Comparison of ENCODE assay signal across 1 cellular context in the genomic region with DNA sequence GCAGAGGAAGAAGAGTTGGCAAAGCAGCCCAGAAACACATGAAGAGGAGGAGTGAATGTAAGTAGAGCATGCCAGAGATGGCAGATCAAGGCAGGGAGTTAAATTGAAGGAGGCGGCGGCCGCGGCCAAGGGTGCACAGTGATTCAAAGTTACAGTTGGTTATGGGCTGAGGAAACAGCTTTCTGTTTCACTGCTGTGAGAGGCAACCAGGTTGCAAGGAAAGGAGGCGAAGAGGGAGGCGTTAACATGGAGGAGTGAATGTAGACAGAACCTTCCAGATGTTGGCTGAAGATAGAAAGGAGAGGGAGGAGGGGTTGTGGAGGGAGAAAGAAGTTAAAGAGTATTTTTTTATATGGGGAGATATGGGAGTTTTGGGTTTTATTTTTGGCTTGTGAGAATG.
TF ChIP-seq lines count a peak whose summit lies in the region.
"Not testable (repeated sequence)": the region's sequence is repeated elsewhere in the genome, so short reads cannot be mapped to it uniquely, and the experiment has no call there.

No MANE protein-coding gene starts in this region.

TF ChIP-seq in K562, 482 proteins besides CTCF, POLR2A, EP300 and RAD21 (continued from another document):
- TF ChIP-seq EHMT2 (IDR thresholded peaks at IDR 0.05): 0 out of 2 replicates have a peak, but pooled peaks have one; percentile 23
- peak; percentile 57 for TF ChIP-seq NCOR1 (IDR thresholded peaks at IDR 0.05)
- TF ChIP-seq, protein P1, sequence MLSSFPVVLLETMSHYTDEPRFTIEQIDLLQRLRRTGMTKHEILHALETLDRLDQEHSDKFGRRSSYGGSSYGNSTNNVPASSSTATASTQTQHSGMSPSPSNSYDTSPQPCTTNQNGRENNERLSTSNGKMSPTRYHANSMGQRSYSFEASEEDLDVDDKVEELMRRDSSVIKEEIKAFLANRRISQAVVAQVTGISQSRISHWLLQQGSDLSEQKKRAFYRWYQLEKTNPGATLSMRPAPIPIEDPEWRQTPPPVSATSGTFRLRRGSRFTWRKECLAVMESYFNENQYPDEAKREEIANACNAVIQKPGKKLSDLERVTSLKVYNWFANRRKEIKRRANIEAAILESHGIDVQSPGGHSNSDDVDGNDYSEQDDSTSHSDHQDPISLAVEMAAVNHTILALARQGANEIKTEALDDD (IDR thresholded peaks at IDR 0.05): 0 out of 2 replicates have a peak, but pooled peaks have one; percentile 15
- TF ChIP-seq ARID1B (IDR thresholded peaks at IDR 0.05): peak; percentile 85
- TF ChIP-seq, protein P2, sequence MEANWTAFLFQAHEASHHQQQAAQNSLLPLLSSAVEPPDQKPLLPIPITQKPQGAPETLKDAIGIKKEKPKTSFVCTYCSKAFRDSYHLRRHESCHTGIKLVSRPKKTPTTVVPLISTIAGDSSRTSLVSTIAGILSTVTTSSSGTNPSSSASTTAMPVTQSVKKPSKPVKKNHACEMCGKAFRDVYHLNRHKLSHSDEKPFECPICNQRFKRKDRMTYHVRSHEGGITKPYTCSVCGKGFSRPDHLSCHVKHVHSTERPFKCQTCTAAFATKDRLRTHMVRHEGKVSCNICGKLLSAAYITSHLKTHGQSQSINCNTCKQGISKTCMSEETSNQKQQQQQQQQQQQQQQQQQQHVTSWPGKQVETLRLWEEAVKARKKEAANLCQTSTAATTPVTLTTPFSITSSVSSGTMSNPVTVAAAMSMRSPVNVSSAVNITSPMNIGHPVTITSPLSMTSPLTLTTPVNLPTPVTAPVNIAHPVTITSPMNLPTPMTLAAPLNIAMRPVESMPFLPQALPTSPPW (CRISPR knock-in tag; IDR thresholded peaks at IDR 0.05): peak; percentile 63
- peak; percentile 73 for TF ChIP-seq DPF2 (IDR thresholded peaks at IDR 0.05)
- peak; percentile 43 for TF ChIP-seq TEAD4 (IDR thresholded peaks at IDR 0.05; ENCODE audit: low read length)
- not testable (repeated sequence) for TF ChIP-seq TEAD4 (CRISPR knock-in tag; IDR thresholded peaks at IDR 0.05; ENCODE audit: borderline replicate concordance)
- peak; percentile 46; the same call in 1 of the 2 replicates for TF ChIP-seq NFRKB (IDR thresholded peaks at IDR 0.05; ENCODE audit: low read depth)
- peak; percentile 52; the same call in 1 of the 2 replicates for TF ChIP-seq KLF16 (IDR thresholded peaks at IDR 0.05)
- peak; percentile 68 for TF ChIP-seq CBFA2T3 (IDR thresholded peaks at IDR 0.05)
- 0 out of 2 replicates have a peak, but pooled peaks have one; percentile 24 for TF ChIP-seq EGR1 (conservative IDR thresholded peaks at IDR 0.05)
- TF ChIP-seq CREM (IDR thresholded peaks at IDR 0.05; ENCODE audit: low read depth): 0 out of 2 replicates have a peak, but pooled peaks have one; percentile 13
- peak; percentile 48; the same call in 1 of the 2 replicates for TF ChIP-seq CBFA2T2 (conservative IDR thresholded peaks at IDR 0.05)
- TF ChIP-seq YY1 (IDR thresholded peaks at IDR 0.05; ENCODE audit: borderline replicate concordance in 1 of 3, control insufficient read depth in 1 of 3, extremely low read depth in 1 of 3, insufficient read depth in 3 of 3, insufficient read length in 1 of 3, insufficient replicate concordance in 2 of 3, low read depth in 1 of 3, low read length in 2 of 3): peak in 1 of 3 experiments; percentile 23
- 0 out of 2 replicates have a peak, but pooled peaks have one; percentile 51 for TF ChIP-seq LEF1 (IDR thresholded peaks at IDR 0.05)
